11 cellular contexts compared by ENCODE assay signal in genomic region chr17:7041607-7042506, GRCh38. TPM values are rescaled to one million over a fixed set of nuclear protein-coding genes. Genes with fewer than 3 reads are reported as not detected.
DNase-seq lines count a peak whose midpoint lies in the region; ATAC-seq and TF ChIP-seq lines count a peak whose summit lies in the region.
"Had no signal": no experiment of that assay in that cellular context is flagged by ENCODE, and none has a peak within 500 bp of the region (broad histone marks: within the 10 kb centered on the region; RNA-seq: fewer than 3 reads in every experiment).

No MANE protein-coding gene starts in this region.

- CTCF ChIA-PET in SK-N-SH (lab: Yijun Ruan, JAX) = interaction anchor here (1.6 to 20.1 kb wide), 5 partner anchors 10 to 254 kb away, joined by 4 to 502 read pairs (median 7); partner anchors contain the start of gene ASGR1

- H3K9me3 ChIP-seq in SK-N-SH (no peaks in the 10 kb centered on the region), iPS-15b (ENCODE audit: control insufficient read depth, insufficient read depth, low read length) (no peaks in the 10 kb centered on the region), prostate gland (no peaks in the 10 kb centered on the region)
- H3K9me3 ChIP-seq: uterus had no signal

- POLR2A ChIA-PET in SK-N-SH (lab: Yijun Ruan, JAX) = interaction anchor here (0.5 kb wide), 1 partner anchor 146 kb away, joined by 3 read pairs; no protein-coding TSS in a partner anchor

- no peak for TF ChIP-seq POLR2A in prostate gland (IDR thresholded peaks at IDR 0.05)

- no peak for ATAC-seq in SK-N-SH treated with all-trans-retinoic acid at 6 μM for 48 hours
- ATAC-seq in stimulated activated memory B cell treated with anti-CD40 and anti-IgM and Interleukin-4, amounts not matched to agents 10 μg/mL and 1 μg/mL and 100 μg/mL, for 72 hours = peak; percentile 28

- no peaks in the 10 kb centered on the region for H3K79me2 ChIP-seq in SK-N-SH (ENCODE audit: insufficient read depth)

- TF ChIP-seq EP300 in SK-N-SH (IDR thresholded peaks at IDR 0.05; ENCODE audit: borderline replicate concordance in 1 of 2, low read depth in 1 of 2, low read length in 1 of 2) = no peak

- H3K36me3 Mint-ChIP-seq in stimulated activated memory B cell treated with anti-CD40 and anti-IgM and Interleukin-4, amounts not matched to agents 10 μg/mL and 1 μg/mL and 100 μg/mL, for 72 hours = no peaks in the 10 kb centered on the region

- peaks cover 61% of the 10 kb centered on the region for H3K4me1 Mint-ChIP-seq in stimulated activated memory B cell treated with anti-CD40 and anti-IgM and Interleukin-4, amounts not matched to agents 10 μg/mL and 1 μg/mL and 100 μg/mL, for 72 hours

- H3K4me2 ChIP-seq in SK-N-SH = no peak overlapping the region

- H3K9me2 ChIP-seq in SK-N-SH = no peaks in the 10 kb centered on the region

- TF ChIP-seq CTCF in SK-N-SH (IDR thresholded peaks at IDR 0.05) (no peak), prostate gland (IDR thresholded peaks at IDR 0.05) (no peak)

- no peaks in the 10 kb centered on the region for H4K20me1 ChIP-seq in SK-N-SH (ENCODE audit: insufficient read depth)

- peaks cover 20% of the 10 kb centered on the region; the same call in 1 of the 2 replicates for H3K27me3 ChIP-seq in SK-N-SH (ENCODE audit: insufficient read depth)
- H3K27me3 ChIP-seq in iPS-15b (ENCODE audit: control insufficient read depth, insufficient read depth, low read length) = peaks cover 44% of the 10 kb centered on the region
- no peaks in the 10 kb centered on the region for H3K27me3 ChIP-seq in prostate gland (replicated peaks; ENCODE audit: insufficient read depth)

- peak; percentile 69 for DNase-seq in SK-N-SH
- DNase-seq in activated gamma-delta T cell (lab: John Stamatoyannopoulos, UW) = peak; percentile 27
- no peak for DNase-seq in prostate gland (ENCODE audit: low spot score)
- DNase-seq in NCI-H1092 (lab: John Stamatoyannopoulos, UW) = no peak
- DNase-seq in anterior cingulate cortex (lab: John Stamatoyannopoulos, UW) = no peak
- DNase-seq: activated CD4-positive, alpha-beta T cell treated with anti-CD3 and anti-CD28 coated beads, Interleukin-2, amount 50 U/mL, for 4 hours; uterus had no signal

- H3K4me3 Mint-ChIP-seq in stimulated activated memory B cell treated with anti-CD40 and anti-IgM and Interleukin-4, amounts not matched to agents 10 μg/mL and 1 μg/mL and 100 μg/mL, for 72 hours = peak overlapping the region; percentile 78

- no peaks in the 10 kb centered on the region for H3K27me3 Mint-ChIP-seq in stimulated activated memory B cell treated with anti-CD40 and anti-IgM and Interleukin-4, amounts not matched to agents 10 μg/mL and 1 μg/mL and 100 μg/mL, for 72 hours

- H3F3A ChIP-seq in SK-N-SH (replicated peaks; ENCODE audit: insufficient read depth) = peaks cover 6% of the 10 kb centered on the region

- no peak for TF ChIP-seq RAD21 in SK-N-SH (IDR thresholded peaks at IDR 0.05; ENCODE audit: low read length)

- H3K27ac Mint-ChIP-seq in stimulated activated memory B cell treated with anti-CD40 and anti-IgM and Interleukin-4, amounts not matched to agents 10 μg/mL and 1 μg/mL and 100 μg/mL, for 72 hours = peak overlapping the region; percentile 85

- H3K36me3 ChIP-seq in SK-N-SH (replicated peaks in 1 of 2; ENCODE audit: control insufficient read depth in 1 of 2, insufficient read depth in 2 of 2, low read length in 1 of 2) = no peaks in the 10 kb centered on the region
- no peaks in the 10 kb centered on the region for H3K36me3 ChIP-seq in iPS-15b (ENCODE audit: control insufficient read depth, insufficient read depth, low read length)
- no peaks in the 10 kb centered on the region for H3K36me3 ChIP-seq in prostate gland
- H3K36me3 ChIP-seq: uterus had no signal

- H2AFZ ChIP-seq in SK-N-SH (ENCODE audit: low read depth) = no peak overlapping the region

- WGBS in SK-N-SH (ENCODE audit: low lambda C conversion rate) = 58% methylated on average over 40 of the region's 44 CpGs
- 32% methylated on average over 43 of the region's 44 CpGs for WGBS in prostate gland

- H3K4me3 ChIP-seq in SK-N-SH (ENCODE audit: low read depth in 2 of 2, low read length in 1 of 2) (no peak overlapping the region), iPS-15b (ENCODE audit: low read depth, low read length) (peak overlapping the region; percentile 69), prostate gland (peak overlapping the region in 1 of 2 donors; percentile 32)
- H3K4me3 ChIP-seq: uterus had no signal

- intact Hi-C loops in prostate gland (cut with DNase I) = loop anchor here (10.0 kb wide), 1 partner anchor 243 kb away; the partner anchor contains the start of gene SLC2A4

- H3K9ac ChIP-seq in SK-N-SH (no peak overlapping the region), iPS-15b (ENCODE audit: low read depth, low read length) (no peak overlapping the region)

- H3K4me1 ChIP-seq in SK-N-SH (ENCODE audit: control insufficient read depth in 1 of 2, insufficient read depth in 2 of 2, low read depth in 1 of 2, low read length in 1 of 2) = peaks cover 0 to 22% of the 10 kb centered on the region in 2 experiments; a peak in 1 of 4 replicates
- peaks cover 6% of the 10 kb centered on the region for H3K4me1 ChIP-seq in iPS-15b (ENCODE audit: control insufficient read depth, insufficient read depth, low read length)
- H3K4me1 ChIP-seq in prostate gland (replicated peaks) = peaks cover 25% of the 10 kb centered on the region

- H3K27ac ChIP-seq in SK-N-SH (ENCODE audit: low read depth in 2 of 2, low read length in 1 of 2) = no peak overlapping the region
- H3K27ac ChIP-seq in prostate gland = no peak overlapping the region
- H3K27ac ChIP-seq: uterus had no signal

- no peaks in the 10 kb centered on the region for H3K9me3 Mint-ChIP-seq in stimulated activated memory B cell treated with anti-CD40 and anti-IgM and Interleukin-4, amounts not matched to agents 10 μg/mL and 1 μg/mL and 100 μg/mL, for 72 hours

TF ChIP-seq in SK-N-SH, 30 proteins besides CTCF, POLR2A, EP300 and RAD21 (continues in another document):
- TF ChIP-seq SMC3 (IDR thresholded peaks at IDR 0.05; ENCODE audit: low read depth, low read length) (no peak), MEF2A (IDR thresholded peaks at IDR 0.05; ENCODE audit: borderline replicate concordance, low read depth) (no peak), MXI1 (IDR thresholded peaks at IDR 0.05; ENCODE audit: low read depth, low read length) (no peak), JUND (IDR thresholded peaks at IDR 0.05) (no peak), FOXM1 (IDR thresholded peaks at IDR 0.05; ENCODE audit: low read depth) (no peak), NRF1 (IDR thresholded peaks at IDR 0.05; ENCODE audit: low read depth, low read length) (no peak), RFX5 (IDR thresholded peaks at IDR 0.05; ENCODE audit: low read length) (no peak), GATA2 (CRISPR knock-in tag; IDR thresholded peaks at IDR 0.05) (no peak), POLR2AphosphoS5 (IDR thresholded peaks at IDR 0.05; ENCODE audit: low read depth, low read length) (no peak), TAF1 (IDR thresholded peaks at IDR 0.05; ENCODE audit: borderline replicate concordance, low read depth, low read length) (no peak), RXRA (IDR thresholded peaks at IDR 0.05; ENCODE audit: borderline replicate concordance, low read depth) (no peak), EZH2phosphoT487 (IDR thresholded peaks at IDR 0.05; ENCODE audit: borderline replicate concordance, low read depth) (no peak)

TF ChIP-seq in SK-N-SH treated with all-trans-retinoic acid at 6 μM for 48 hours, 23 proteins besides CTCF, POLR2A, EP300 and RAD21 (continues in another document):
- TF ChIP-seq, protein P1, sequence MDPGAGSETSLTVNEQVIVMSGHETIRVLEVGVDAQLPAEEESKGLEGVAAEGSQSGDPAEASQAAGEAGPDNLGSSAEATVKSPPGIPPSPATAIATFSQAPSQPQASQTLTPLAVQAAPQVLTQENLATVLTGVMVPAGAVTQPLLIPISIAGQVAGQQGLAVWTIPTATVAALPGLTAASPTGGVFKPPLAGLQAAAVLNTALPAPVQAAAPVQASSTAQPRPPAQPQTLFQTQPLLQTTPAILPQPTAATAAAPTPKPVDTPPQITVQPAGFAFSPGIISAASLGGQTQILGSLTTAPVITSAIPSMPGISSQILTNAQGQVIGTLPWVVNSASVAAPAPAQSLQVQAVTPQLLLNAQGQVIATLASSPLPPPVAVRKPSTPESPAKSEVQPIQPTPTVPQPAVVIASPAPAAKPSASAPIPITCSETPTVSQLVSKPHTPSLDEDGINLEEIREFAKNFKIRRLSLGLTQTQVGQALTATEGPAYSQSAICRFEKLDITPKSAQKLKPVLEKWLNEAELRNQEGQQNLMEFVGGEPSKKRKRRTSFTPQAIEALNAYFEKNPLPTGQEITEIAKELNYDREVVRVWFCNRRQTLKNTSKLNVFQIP (CRISPR knock-in tag; IDR thresholded peaks at IDR 0.05; ENCODE audit: borderline replicate concordance, low read depth) = no peak
- no peak for TF ChIP-seq ARNTL (CRISPR knock-in tag; IDR thresholded peaks at IDR 0.05; ENCODE audit: borderline replicate concordance, low read depth)
- TF ChIP-seq ZNF70 (CRISPR knock-in tag; IDR thresholded peaks at IDR 0.05) = no peak

RNA-seq across cellular contexts. Expression of gene SLC16A11, which starts 2.0 kb away (rescaled TPM):
- 0.12 and 0.18 TPM in 2 replicates for polyA plus RNA-seq in SK-N-SH (2012; rRNA removed)
- 0.03 and 0.04 TPM in 2 replicates for polyA plus RNA-seq in SK-N-SH (2012; cell fraction: cytosol; rRNA removed)
- polyA plus RNA-seq in SK-N-SH (2012; cell fraction: nucleus; rRNA removed) = 0.25 and 1.0 TPM in 2 replicates
- total RNA-seq in prostate gland = 1 to 10 TPM; 1.8 to 2.3 TPM
- total RNA-seq: renal cortical epithelial cell had no signal

RNA-seq across cellular contexts. Expression of gene SLC16A13, which starts 6.0 kb away (rescaled TPM):
- polyA plus RNA-seq in SK-N-SH (2012; rRNA removed) = 2.5 and 3.9 TPM in 2 replicates
- polyA plus RNA-seq in SK-N-SH (2012; cell fraction: cytosol; rRNA removed) = 1.2 and 2.1 TPM in 2 replicates
- 7.2 and 7.9 TPM in 2 replicates for polyA plus RNA-seq in SK-N-SH (2012; cell fraction: nucleus; rRNA removed)
- total RNA-seq in prostate gland = 1 to 10 TPM; 1.7 to 1.8 TPM

RNA-seq across cellular contexts. Expression of gene BCL6B, which starts 19.0 kb away (rescaled TPM):
- 0.02 TPM in 1 of 2 replicates, not detected in the other for polyA plus RNA-seq in SK-N-SH (2012; rRNA removed)
- polyA plus RNA-seq in SK-N-SH (2012; cell fraction: cytosol; rRNA removed) = 0.01 TPM in 2 replicates
- 0.02 and 0.05 TPM in 2 replicates for polyA plus RNA-seq in SK-N-SH (2012; cell fraction: nucleus; rRNA removed)
- total RNA-seq in prostate gland = 1 to 10 TPM in 1 of 2 donors, under 1 TPM in 1; 0.96 to 4.0 TPM

RNA-seq across cellular contexts. Expression of gene RNASEK, which starts 29.4 kb away (rescaled TPM):
- polyA plus RNA-seq in SK-N-SH (2012; rRNA removed) = 220 and 317 TPM in 2 replicates
- polyA plus RNA-seq in SK-N-SH (2012; cell fraction: cytosol; rRNA removed) = 232 and 313 TPM in 2 replicates
- 127 and 132 TPM in 2 replicates for polyA plus RNA-seq in SK-N-SH (2012; cell fraction: nucleus; rRNA removed)
- total RNA-seq in prostate gland = 100 to 1,000 TPM; 348 to 418 TPM

RNA-seq across cellular contexts. Expression of gene CLEC10A, which starts 38.2 kb away (rescaled TPM):
- not detected in 2 replicates for polyA plus RNA-seq in SK-N-SH (2012; rRNA removed)
- not detected in 2 replicates for polyA plus RNA-seq in SK-N-SH (2012; cell fraction: cytosol; rRNA removed)
- not detected in 2 replicates for polyA plus RNA-seq in SK-N-SH (2012; cell fraction: nucleus; rRNA removed)
- total RNA-seq in prostate gland = 1 to 10 TPM in 1 of 2 donors, under 1 TPM in 1; 0.55 to 5.7 TPM
- total RNA-seq: renal cortical epithelial cell had no signal

Comparison
In these comparisons a context has a peak if more than half of its experiments do, and no peak if none do; other contexts are left out.
1. DNase-seq: peak in SK-N-SH (single experiment) and activated gamma-delta T cell (single experiment); none in prostate gland (single experiment), NCI-H1092 (single experiment) and anterior cingulate cortex (0 of 58).